ENCODE assay signal across 1 cellular context in the genomic region with DNA sequence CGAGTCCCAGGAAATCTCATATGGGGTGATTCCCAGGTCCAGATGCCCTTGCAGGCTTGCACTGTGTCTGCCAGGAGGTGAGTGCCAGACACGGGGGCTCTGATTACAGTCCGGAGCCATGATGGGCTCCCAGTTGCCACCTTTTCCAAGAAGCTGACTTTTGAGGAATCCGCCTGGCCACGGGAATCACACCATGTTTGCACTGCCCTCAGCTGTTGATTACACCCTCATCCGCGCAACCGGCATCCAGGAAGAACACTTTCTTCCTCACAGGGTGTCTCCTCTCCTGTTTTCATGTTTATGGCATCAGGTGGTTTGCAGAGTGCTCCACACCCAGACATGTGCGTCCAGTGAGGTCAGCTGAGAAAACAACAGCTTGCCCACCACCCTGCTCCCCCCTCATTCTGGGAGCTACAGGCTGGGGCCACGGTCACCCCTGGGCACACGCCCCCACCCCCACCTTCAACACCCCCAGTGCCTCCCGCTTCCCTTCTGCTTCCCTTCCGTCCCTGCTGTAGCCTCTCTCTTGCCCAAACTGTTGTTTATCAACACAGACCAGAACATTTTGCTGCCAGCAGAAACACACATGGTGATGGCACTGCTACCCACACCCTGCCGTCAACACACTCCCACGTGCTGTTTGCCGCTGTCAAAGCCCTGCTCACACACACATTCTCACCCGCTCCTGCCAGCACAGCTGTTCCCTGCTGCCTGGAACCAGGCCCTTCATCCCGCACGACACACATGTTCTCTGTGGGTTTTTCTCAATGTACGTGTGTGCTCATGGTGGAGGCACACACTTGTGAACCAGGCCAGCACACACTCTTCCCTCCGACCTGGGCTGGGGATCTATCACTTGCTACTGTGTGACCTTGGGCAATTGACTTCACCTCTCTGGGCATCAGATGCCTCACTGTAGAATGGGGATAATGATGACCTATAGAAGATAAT.
TF ChIP-seq lines count a peak whose summit lies in the region.

No MANE protein-coding gene starts in this region.

TF ChIP-seq in HepG2, 621 proteins besides CTCF, POLR2A, EP300 and RAD21 (continues in another document):
- TF ChIP-seq ZSCAN22 (CRISPR knock-in tag; IDR thresholded peaks at IDR 0.05) (no peak), ZNF17 (CRISPR knock-in tag; IDR thresholded peaks at IDR 0.05) (no peak), ZC3H4 (CRISPR knock-in tag; IDR thresholded peaks at IDR 0.05; ENCODE audit: borderline replicate concordance) (no peak), KLF6 (CRISPR knock-in tag; IDR thresholded peaks at IDR 0.05) (no peak), SAP130 (CRISPR knock-in tag; IDR thresholded peaks at IDR 0.05; ENCODE audit: low read depth) (no peak; the same call in 1 of the 2 replicates), KDM1A (CRISPR knock-in tag; IDR thresholded peaks at IDR 0.05) (peak; percentile 65; the same call in 1 of the 2 replicates), MAZ (IDR thresholded peaks at IDR 0.05; ENCODE audit: borderline replicate concordance, low read depth, low read length) (no peak), MAZ (CRISPR knock-in tag; IDR thresholded peaks at IDR 0.05; ENCODE audit: low read depth) (no peak), BCL6 (CRISPR knock-in tag; IDR thresholded peaks at IDR 0.05) (peak; percentile 70), TGIF2 (CRISPR knock-in tag; IDR thresholded peaks at IDR 0.05) (0 out of 2 replicates have a peak, but pooled peaks have one; percentile 32), MXD4 (CRISPR knock-in tag; IDR thresholded peaks at IDR 0.05) (no peak), HDAC2 (CRISPR knock-in tag; IDR thresholded peaks at IDR 0.05) (0 out of 2 replicates have a peak, but pooled peaks have one; percentile 31), ZNF329 (CRISPR knock-in tag; IDR thresholded peaks at IDR 0.05; ENCODE audit: low read depth) (no peak), ZNF225 (CRISPR knock-in tag; IDR thresholded peaks at IDR 0.05) (peak; percentile 28; the same call in 1 of the 2 replicates), ZNF746 (CRISPR knock-in tag; IDR thresholded peaks at IDR 0.05) (no peak), ZNF768 (CRISPR knock-in tag; IDR thresholded peaks at IDR 0.05) (peak; percentile 97), ZMYM3 (CRISPR knock-in tag; IDR thresholded peaks at IDR 0.05) (peak; percentile 38; the same call in 1 of the 2 replicates), TCF7L2 (IDR thresholded peaks at IDR 0.05; ENCODE audit: low read depth, low read length) (no peak), HOXA5 (CRISPR knock-in tag; IDR thresholded peaks at IDR 0.05) (no peak), ZNF607 (CRISPR knock-in tag; IDR thresholded peaks at IDR 0.05; ENCODE audit: borderline replicate concordance) (0 out of 2 replicates have a peak, but pooled peaks have one; percentile 36), ZNF274 (CRISPR knock-in tag; IDR thresholded peaks at IDR 0.05) (no peak), TAF1 (CRISPR knock-in tag; IDR thresholded peaks at IDR 0.05) (0 out of 2 replicates have a peak, but pooled peaks have one; percentile 8), FOXK1 (CRISPR knock-in tag; IDR thresholded peaks at IDR 0.05; ENCODE audit: borderline replicate concordance, low read depth) (no peak)
- TF ChIP-seq, protein P1, sequence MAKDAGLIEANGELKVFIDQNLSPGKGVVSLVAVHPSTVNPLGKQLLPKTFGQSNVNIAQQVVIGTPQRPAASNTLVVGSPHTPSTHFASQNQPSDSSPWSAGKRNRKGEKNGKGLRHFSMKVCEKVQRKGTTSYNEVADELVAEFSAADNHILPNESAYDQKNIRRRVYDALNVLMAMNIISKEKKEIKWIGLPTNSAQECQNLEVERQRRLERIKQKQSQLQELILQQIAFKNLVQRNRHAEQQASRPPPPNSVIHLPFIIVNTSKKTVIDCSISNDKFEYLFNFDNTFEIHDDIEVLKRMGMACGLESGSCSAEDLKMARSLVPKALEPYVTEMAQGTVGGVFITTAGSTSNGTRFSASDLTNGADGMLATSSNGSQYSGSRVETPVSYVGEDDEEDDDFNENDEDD (CRISPR knock-in tag; IDR thresholded peaks at IDR 0.05; ENCODE audit: borderline replicate concordance): 0 out of 2 replicates have a peak, but pooled peaks have one; percentile 13
- TF ChIP-seq, protein P2, sequence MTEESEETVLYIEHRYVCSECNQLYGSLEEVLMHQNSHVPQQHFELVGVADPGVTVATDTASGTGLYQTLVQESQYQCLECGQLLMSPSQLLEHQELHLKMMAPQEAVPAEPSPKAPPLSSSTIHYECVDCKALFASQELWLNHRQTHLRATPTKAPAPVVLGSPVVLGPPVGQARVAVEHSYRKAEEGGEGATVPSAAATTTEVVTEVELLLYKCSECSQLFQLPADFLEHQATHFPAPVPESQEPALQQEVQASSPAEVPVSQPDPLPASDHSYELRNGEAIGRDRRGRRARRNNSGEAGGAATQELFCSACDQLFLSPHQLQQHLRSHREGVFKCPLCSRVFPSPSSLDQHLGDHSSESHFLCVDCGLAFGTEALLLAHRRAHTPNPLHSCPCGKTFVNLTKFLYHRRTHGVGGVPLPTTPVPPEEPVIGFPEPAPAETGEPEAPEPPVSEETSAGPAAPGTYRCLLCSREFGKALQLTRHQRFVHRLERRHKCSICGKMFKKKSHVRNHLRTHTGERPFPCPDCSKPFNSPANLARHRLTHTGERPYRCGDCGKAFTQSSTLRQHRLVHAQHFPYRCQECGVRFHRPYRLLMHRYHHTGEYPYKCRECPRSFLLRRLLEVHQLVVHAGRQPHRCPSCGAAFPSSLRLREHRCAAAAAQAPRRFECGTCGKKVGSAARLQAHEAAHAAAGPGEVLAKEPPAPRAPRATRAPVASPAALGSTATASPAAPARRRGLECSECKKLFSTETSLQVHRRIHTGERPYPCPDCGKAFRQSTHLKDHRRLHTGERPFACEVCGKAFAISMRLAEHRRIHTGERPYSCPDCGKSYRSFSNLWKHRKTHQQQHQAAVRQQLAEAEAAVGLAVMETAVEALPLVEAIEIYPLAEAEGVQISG (CRISPR knock-in tag; IDR thresholded peaks at IDR 0.05): no peak
- TF ChIP-seq, protein P3, sequence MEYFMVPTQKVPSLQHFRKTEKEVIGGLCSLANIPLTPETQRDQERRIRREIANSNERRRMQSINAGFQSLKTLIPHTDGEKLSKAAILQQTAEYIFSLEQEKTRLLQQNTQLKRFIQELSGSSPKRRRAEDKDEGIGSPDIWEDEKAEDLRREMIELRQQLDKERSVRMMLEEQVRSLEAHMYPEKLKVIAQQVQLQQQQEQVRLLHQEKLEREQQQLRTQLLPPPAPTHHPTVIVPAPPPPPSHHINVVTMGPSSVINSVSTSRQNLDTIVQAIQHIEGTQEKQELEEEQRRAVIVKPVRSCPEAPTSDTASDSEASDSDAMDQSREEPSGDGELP (IDR thresholded peaks at IDR 0.05; ENCODE audit: borderline replicate concordance, low read depth): peak; percentile 76
- TF ChIP-seq, protein P4, sequence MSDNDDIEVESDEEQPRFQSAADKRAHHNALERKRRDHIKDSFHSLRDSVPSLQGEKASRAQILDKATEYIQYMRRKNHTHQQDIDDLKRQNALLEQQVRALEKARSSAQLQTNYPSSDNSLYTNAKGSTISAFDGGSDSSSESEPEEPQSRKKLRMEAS (IDR thresholded peaks at IDR 0.05): peak; percentile 69; the same call in 1 of the 2 replicates
- TF ChIP-seq, protein P5, sequence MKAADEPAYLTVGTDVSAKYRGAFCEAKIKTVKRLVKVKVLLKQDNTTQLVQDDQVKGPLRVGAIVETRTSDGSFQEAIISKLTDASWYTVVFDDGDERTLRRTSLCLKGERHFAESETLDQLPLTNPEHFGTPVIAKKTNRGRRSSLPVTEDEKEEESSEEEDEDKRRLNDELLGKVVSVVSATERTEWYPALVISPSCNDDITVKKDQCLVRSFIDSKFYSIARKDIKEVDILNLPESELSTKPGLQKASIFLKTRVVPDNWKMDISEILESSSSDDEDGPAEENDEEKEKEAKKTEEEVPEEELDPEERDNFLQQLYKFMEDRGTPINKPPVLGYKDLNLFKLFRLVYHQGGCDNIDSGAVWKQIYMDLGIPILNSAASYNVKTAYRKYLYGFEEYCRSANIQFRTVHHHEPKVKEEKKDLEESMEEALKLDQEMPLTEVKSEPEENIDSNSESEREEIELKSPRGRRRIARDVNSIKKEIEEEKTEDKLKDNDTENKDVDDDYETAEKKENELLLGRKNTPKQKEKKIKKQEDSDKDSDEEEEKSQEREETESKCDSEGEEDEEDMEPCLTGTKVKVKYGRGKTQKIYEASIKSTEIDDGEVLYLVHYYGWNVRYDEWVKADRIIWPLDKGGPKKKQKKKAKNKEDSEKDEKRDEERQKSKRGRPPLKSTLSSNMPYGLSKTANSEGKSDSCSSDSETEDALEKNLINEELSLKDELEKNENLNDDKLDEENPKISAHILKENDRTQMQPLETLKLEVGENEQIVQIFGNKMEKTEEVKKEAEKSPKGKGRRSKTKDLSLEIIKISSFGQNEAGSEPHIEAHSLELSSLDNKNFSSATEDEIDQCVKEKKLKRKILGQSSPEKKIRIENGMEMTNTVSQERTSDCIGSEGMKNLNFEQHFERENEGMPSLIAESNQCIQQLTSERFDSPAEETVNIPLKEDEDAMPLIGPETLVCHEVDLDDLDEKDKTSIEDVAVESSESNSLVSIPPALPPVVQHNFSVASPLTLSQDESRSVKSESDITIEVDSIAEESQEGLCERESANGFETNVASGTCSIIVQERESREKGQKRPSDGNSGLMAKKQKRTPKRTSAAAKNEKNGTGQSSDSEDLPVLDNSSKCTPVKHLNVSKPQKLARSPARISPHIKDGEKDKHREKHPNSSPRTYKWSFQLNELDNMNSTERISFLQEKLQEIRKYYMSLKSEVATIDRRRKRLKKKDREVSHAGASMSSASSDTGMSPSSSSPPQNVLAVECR (CRISPR knock-in tag; IDR thresholded peaks at IDR 0.05; ENCODE audit: borderline replicate concordance): 0 out of 2 replicates have a peak, but pooled peaks have one; percentile 15
- TF ChIP-seq, protein P6, sequence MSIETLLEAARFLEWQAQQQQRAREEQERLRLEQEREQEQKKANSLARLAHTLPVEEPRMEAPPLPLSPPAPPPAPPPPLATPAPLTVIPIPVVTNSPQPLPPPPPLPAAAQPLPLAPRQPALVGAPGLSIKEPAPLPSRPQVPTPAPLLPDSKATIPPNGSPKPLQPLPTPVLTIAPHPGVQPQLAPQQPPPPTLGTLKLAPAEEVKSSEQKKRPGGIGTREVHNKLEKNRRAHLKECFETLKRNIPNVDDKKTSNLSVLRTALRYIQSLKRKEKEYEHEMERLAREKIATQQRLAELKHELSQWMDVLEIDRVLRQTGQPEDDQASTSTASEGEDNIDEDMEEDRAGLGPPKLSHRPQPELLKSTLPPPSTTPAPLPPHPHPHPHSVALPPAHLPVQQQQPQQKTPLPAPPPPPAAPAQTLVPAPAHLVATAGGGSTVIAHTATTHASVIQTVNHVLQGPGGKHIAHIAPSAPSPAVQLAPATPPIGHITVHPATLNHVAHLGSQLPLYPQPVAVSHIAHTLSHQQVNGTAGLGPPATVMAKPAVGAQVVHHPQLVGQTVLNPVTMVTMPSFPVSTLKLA (IDR thresholded peaks at IDR 0.05): peak; percentile 70
- TF ChIP-seq, protein P7, sequence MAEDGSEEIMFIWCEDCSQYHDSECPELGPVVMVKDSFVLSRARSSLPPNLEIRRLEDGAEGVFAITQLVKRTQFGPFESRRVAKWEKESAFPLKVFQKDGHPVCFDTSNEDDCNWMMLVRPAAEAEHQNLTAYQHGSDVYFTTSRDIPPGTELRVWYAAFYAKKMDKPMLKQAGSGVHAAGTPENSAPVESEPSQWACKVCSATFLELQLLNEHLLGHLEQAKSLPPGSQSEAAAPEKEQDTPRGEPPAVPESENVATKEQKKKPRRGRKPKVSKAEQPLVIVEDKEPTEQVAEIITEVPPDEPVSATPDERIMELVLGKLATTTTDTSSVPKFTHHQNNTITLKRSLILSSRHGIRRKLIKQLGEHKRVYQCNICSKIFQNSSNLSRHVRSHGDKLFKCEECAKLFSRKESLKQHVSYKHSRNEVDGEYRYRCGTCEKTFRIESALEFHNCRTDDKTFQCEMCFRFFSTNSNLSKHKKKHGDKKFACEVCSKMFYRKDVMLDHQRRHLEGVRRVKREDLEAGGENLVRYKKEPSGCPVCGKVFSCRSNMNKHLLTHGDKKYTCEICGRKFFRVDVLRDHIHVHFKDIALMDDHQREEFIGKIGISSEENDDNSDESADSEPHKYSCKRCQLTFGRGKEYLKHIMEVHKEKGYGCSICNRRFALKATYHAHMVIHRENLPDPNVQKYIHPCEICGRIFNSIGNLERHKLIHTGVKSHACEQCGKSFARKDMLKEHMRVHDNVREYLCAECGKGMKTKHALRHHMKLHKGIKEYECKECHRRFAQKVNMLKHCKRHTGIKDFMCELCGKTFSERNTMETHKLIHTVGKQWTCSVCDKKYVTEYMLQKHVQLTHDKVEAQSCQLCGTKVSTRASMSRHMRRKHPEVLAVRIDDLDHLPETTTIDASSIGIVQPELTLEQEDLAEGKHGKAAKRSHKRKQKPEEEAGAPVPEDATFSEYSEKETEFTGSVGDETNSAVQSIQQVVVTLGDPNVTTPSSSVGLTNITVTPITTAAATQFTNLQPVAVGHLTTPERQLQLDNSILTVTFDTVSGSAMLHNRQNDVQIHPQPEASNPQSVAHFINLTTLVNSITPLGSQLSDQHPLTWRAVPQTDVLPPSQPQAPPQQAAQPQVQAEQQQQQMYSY (CRISPR knock-in tag; IDR thresholded peaks at IDR 0.05): 0 out of 2 replicates have a peak, but pooled peaks have one; percentile 36
- TF ChIP-seq, protein P8, sequence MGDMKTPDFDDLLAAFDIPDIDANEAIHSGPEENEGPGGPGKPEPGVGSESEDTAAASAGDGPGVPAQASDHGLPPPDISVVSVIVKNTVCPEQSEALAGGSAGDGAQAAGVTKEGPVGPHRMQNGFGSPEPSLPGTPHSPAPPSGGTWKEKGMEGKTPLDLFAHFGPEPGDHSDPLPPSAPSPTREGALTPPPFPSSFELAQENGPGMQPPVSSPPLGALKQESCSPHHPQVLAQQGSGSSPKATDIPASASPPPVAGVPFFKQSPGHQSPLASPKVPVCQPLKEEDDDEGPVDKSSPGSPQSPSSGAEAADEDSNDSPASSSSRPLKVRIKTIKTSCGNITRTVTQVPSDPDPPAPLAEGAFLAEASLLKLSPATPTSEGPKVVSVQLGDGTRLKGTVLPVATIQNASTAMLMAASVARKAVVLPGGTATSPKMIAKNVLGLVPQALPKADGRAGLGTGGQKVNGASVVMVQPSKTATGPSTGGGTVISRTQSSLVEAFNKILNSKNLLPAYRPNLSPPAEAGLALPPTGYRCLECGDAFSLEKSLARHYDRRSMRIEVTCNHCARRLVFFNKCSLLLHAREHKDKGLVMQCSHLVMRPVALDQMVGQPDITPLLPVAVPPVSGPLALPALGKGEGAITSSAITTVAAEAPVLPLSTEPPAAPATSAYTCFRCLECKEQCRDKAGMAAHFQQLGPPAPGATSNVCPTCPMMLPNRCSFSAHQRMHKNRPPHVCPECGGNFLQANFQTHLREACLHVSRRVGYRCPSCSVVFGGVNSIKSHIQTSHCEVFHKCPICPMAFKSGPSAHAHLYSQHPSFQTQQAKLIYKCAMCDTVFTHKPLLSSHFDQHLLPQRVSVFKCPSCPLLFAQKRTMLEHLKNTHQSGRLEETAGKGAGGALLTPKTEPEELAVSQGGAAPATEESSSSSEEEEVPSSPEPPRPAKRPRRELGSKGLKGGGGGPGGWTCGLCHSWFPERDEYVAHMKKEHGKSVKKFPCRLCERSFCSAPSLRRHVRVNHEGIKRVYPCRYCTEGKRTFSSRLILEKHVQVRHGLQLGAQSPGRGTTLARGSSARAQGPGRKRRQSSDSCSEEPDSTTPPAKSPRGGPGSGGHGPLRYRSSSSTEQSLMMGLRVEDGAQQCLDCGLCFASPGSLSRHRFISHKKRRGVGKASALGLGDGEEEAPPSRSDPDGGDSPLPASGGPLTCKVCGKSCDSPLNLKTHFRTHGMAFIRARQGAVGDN (CRISPR knock-in tag; IDR thresholded peaks at IDR 0.05): peak; percentile 70
